8 cellular contexts compared by ENCODE assay signal in the genomic region with DNA sequence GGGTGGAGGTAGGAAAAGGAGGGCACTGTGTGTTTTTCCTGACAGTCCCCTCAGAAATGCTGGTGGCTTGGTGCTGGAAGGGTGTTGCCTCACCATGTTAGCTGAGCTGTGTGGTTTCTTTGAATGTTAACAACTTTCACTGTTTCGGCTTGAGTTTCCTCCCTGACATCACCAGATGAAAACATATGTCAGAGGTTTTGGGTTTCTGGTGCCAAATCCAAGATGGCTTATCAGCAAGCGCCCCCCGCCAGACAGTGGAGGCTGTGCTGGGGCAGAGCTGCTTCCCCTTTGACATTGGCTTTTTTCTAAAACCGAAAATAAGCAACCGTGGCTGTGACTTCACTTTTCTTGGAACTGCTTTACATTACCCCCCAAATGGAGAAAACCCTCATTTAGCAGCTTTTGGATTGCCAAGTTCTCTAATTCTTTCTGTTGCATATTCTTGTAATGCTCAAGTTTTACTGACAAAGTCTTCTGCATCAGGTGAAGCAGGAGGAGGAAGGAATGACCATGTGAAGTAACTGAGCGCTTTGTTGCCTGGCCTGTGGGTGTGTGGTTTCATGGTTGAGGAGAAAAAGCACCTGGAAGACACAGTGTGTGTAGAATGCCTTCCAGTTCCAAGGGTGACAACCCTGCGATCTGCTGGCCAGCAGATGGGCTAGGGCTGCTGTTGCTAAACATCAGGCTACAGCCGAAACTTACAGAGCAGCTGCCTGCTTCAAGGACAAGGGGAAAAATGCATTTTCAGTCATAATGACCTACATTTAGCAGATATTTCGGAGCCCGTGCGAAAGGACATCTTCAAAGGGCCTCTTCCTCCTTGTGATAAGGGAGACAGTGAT. TPM values are rescaled to one million over a fixed set of nuclear protein-coding genes. Genes with fewer than 3 reads are reported as not detected.
DNase-seq lines count a peak whose midpoint lies in the region; ATAC-seq and FAIRE-seq lines count a peak whose summit lies in the region.

No MANE protein-coding gene starts in this region.

- H3K9me3 Mint-ChIP-seq in activated naive CD8-positive, alpha-beta T cell treated with anti-CD3 and anti-CD28 coated beads for 36 hours: peaks cover 2% of the 10 kb centered on the region

- peak overlapping the region; percentile 93 for H3K27ac Mint-ChIP-seq in activated naive CD8-positive, alpha-beta T cell treated with anti-CD3 and anti-CD28 coated beads for 36 hours

- H3K36me3 Mint-ChIP-seq in activated naive CD8-positive, alpha-beta T cell treated with anti-CD3 and anti-CD28 coated beads for 36 hours: peaks cover 32% of the 10 kb centered on the region

- DNase-seq in GM18507 (ENCODE audit: extremely low spot score, insufficient read length, low read depth): peak; percentile 50
- DNase-seq in T follicular helper cell (ENCODE audit: low read depth): peak; percentile 51
- DNase-seq in activated naive CD8-positive, alpha-beta T cell treated with anti-CD3 and anti-CD28 coated beads for 36 hours: peak; percentile 87
- peak; percentile 52 to 76 for DNase-seq in stimulated activated CD4-positive, alpha-beta T cell treated with anti-CD3 and anti-CD28 coated beads, Interleukin-12 subunit alpha, Interleukin-12 subunit beta, amount 100 ng/mL, for 24 hours (ENCODE audit: low read depth in 2 of 2)
- DNase-seq in NCI-H526 (lab: John Stamatoyannopoulos, UW): no peak
- no peak for DNase-seq in NCI-H524 (lab: John Stamatoyannopoulos, UW)
- DNase-seq in NCI-H1694 treated with DMSO at 0.1 percent for 48 hours (lab: John Stamatoyannopoulos, UW): no peak

- peak; percentile 84 for FAIRE-seq in GM18507 (lab: Jason Lieb, UNC)

- peak; percentile 67 for ATAC-seq in HG02885 (IDR thresholded peaks at IDR 0.05; ENCODE audit: poor library complexity, unreplicated experiment)

- H3K4me1 Mint-ChIP-seq in activated naive CD8-positive, alpha-beta T cell treated with anti-CD3 and anti-CD28 coated beads for 36 hours: peaks cover 54% of the 10 kb centered on the region

- H3K27me3 Mint-ChIP-seq in activated naive CD8-positive, alpha-beta T cell treated with anti-CD3 and anti-CD28 coated beads for 36 hours: peaks cover 4% of the 10 kb centered on the region

- H3K4me3 Mint-ChIP-seq in activated naive CD8-positive, alpha-beta T cell treated with anti-CD3 and anti-CD28 coated beads for 36 hours: peak overlapping the region; percentile 63

RNA-seq across cellular contexts. Expression of a gene that starts 9.7 kb away (rescaled TPM):
- total RNA-seq in activated naive CD8-positive, alpha-beta T cell treated with anti-CD3 and anti-CD28 coated beads for 36 hours: 10 to 100 TPM; 50.1 to 56.1 TPM

Comparison
In these comparisons a context has a peak if more than half of its experiments do, and no peak if none do; other contexts are left out.
1. DNase-seq: peak in GM18507 (single experiment), T follicular helper cell (single experiment), activated naive CD8-positive, alpha-beta T cell treated with anti-CD3 and anti-CD28 coated beads for 36 hours (single experiment) and stimulated activated CD4-positive, alpha-beta T cell treated with anti-CD3 and anti-CD28 coated beads, Interleukin-12 subunit alpha, Interleukin-12 subunit beta, amount 100 ng/mL, for 24 hours (2 of 2); none in NCI-H526 (0 of 2), NCI-H524 (0 of 2) and NCI-H1694 treated with DMSO at 0.1 percent for 48 hours (single experiment).